ENCODE assay signal across 12 cellular contexts in the genomic region with DNA sequence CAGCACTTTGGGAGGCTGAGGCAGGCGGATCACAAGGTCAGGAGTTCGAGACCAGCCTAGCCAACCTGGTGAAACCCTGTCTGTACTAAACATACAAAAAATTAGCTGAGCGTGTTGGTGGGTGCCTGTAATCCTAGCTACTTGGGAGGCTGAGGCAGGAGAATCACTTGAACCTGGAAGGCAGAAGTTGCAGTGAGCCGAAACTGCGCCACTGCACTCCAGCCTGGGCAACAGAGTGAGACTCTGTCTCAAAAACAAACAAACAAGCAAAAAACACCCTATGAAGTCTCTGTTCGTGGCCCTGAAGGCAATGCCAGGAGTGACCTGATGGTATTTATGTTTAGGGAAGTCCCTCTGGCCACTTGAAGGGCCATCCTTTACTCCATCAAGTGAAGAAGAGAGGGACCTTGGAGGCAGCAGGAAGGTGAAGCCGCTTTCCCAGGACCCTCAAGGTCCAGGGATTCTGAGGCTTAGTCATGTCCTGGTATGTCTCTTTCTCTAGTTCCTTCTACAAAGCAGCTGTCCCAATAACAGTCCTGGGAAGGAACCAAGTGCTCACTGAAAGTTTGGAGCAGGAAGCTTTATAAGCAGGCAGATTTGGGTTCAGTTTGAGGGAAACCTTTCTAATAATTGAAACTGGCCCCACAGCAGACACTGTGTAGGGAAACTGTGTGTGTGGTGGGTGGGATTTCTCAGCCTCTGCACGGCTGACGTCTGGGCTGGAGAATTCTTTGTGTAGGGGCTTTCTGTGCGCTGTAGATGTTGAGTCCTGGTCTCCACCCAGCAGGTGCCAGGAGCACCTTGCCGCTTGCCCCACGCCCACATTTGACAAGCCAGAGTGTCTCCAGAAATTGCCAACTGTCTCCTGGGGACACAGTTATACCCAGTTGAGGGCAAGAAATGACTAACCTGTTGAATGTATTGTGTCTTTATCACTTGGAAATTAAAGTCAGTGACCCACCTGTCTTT. TPM values are rescaled to one million over a fixed set of nuclear protein-coding genes. Genes with fewer than 3 reads are reported as not detected.
DNase-seq lines count a peak whose midpoint lies in the region; TF ChIP-seq lines count a peak whose summit lies in the region.
"Had no signal": no experiment of that assay in that cellular context is flagged by ENCODE, and none has a peak within 500 bp of the region (broad histone marks: within the 10 kb centered on the region; RNA-seq: fewer than 3 reads in every experiment).

No MANE protein-coding gene starts in this region.

- peaks cover 9% of the 10 kb centered on the region for H3K9me3 Mint-ChIP-seq in chondrocyte (ENCODE audit: low read depth)
- peaks cover 6% of the 10 kb centered on the region for H3K9me3 Mint-ChIP-seq in activated CD4-positive, alpha-beta T cell treated with anti-CD3 and anti-CD28 coated beads, Interleukin-2, amount 10 ng/mL, durations not matched to agents 24 days and 14 days

- intact Hi-C loops in activated CD4-positive, alpha-beta T cell treated with anti-CD3 and anti-CD28 coated beads, Interleukin-2, amount 10 ng/mL, durations not matched to agents 24 days and 14 days (cut with micrococcal nuclease): no loop called here

- no peak overlapping the region for H3K4me3 Mint-ChIP-seq in chondrocyte (ENCODE audit: unreplicated experiment)
- H3K4me3 Mint-ChIP-seq in activated CD4-positive, alpha-beta T cell treated with anti-CD3 and anti-CD28 coated beads, Interleukin-2, amount 10 ng/mL, durations not matched to agents 24 days and 14 days: no peak overlapping the region
- H3K4me3 Mint-ChIP-seq: stimulated activated naive CD8-positive, alpha-beta T cell treated with anti-CD3 and anti-CD28 coated beads, Interleukin-15, Interleukin-2, amounts not matched to agents 100 ng/mL and 50 ng/mL, for 24 hours had no signal

- no peaks in the 10 kb centered on the region for H3K36me3 Mint-ChIP-seq in chondrocyte (ENCODE audit: low read depth)
- H3K36me3 Mint-ChIP-seq in activated CD4-positive, alpha-beta T cell treated with anti-CD3 and anti-CD28 coated beads, Interleukin-2, amount 10 ng/mL, durations not matched to agents 24 days and 14 days (ENCODE audit: low read depth): peaks cover 15% of the 10 kb centered on the region

- peak overlapping the region; percentile 81 for H3K27ac Mint-ChIP-seq in chondrocyte (ENCODE audit: unreplicated experiment)
- H3K27ac Mint-ChIP-seq in activated CD4-positive, alpha-beta T cell treated with anti-CD3 and anti-CD28 coated beads, Interleukin-2, amount 10 ng/mL, durations not matched to agents 24 days and 14 days: no peak overlapping the region
- H3K27ac Mint-ChIP-seq: stimulated activated naive CD8-positive, alpha-beta T cell treated with anti-CD3 and anti-CD28 coated beads, Interleukin-15, Interleukin-2, amounts not matched to agents 100 ng/mL and 50 ng/mL, for 24 hours had no signal

- H3K27me3 ChIP-seq in AG04450 (ENCODE audit: control insufficient read depth, insufficient read depth, low read length): no peaks in the 10 kb centered on the region

- peaks cover 10% of the 10 kb centered on the region for H3K9me3 ChIP-seq in AG04450 (ENCODE audit: control insufficient read depth, insufficient read depth, low read length)

- no peak for DNase-seq in AG04450 (ENCODE audit: low read depth, low spot score)
- peak; percentile 61 for DNase-seq in EH (ENCODE audit: low read depth)
- DNase-seq in chondrocyte (ENCODE audit: low spot score): no peak
- peak; percentile 59 for DNase-seq in mesenteric fat pad (ENCODE audit: low spot score)
- no peak for DNase-seq in NCI-H2171 (lab: John Stamatoyannopoulos, UW)
- no peak for DNase-seq in activated CD4-positive, CD25-positive, alpha-beta regulatory T cell treated with anti-CD3 and anti-CD28 coated beads, Interleukin-2, amount 50 U/mL, for 72 hours
- no peak for DNase-seq in activated CD4-positive, alpha-beta T cell treated with anti-CD3 and anti-CD28 coated beads, Interleukin-2, amount 10 ng/mL, durations not matched to agents 24 days and 14 days
- no peak for DNase-seq in RPMI8226
- DNase-seq: NCI-H446, T1000 had no signal

- CTCF ChIA-PET in AG04450 (lab: Charles Lee): interaction anchor here (1.0 to 2.7 kb wide), 2 partner anchors 23 to 480 kb away, joined by 3 to 12 read pairs; no protein-coding TSS in a partner anchor

- peaks cover 23% of the 10 kb centered on the region for H3K4me1 Mint-ChIP-seq in chondrocyte (ENCODE audit: low read depth)
- peaks cover 20% of the 10 kb centered on the region for H3K4me1 Mint-ChIP-seq in activated CD4-positive, alpha-beta T cell treated with anti-CD3 and anti-CD28 coated beads, Interleukin-2, amount 10 ng/mL, durations not matched to agents 24 days and 14 days

- POLR2A ChIA-PET in AG04450 (lab: Yijun Ruan, JAX): interaction anchor here (1.0 kb wide), 1 partner anchor 13 kb away, joined by 3 read pairs; no protein-coding TSS in a partner anchor

- no peaks in the 10 kb centered on the region for H3K27me3 Mint-ChIP-seq in chondrocyte (ENCODE audit: low read depth)
- no peaks in the 10 kb centered on the region for H3K27me3 Mint-ChIP-seq in activated CD4-positive, alpha-beta T cell treated with anti-CD3 and anti-CD28 coated beads, Interleukin-2, amount 10 ng/mL, durations not matched to agents 24 days and 14 days
- H3K27me3 Mint-ChIP-seq: stimulated activated naive CD8-positive, alpha-beta T cell treated with anti-CD3 and anti-CD28 coated beads, Interleukin-15, Interleukin-2, amounts not matched to agents 100 ng/mL and 50 ng/mL, for 24 hours had no signal

- no peak overlapping the region for H3K4me3 ChIP-seq in AG04450 (ENCODE audit: low read depth, low read length)
- H3K4me3 ChIP-seq: HAP-1 had no signal

- TF ChIP-seq CTCF in AG04450 (IDR thresholded peaks at IDR 0.05; ENCODE audit: low read depth, low read length): no peak
- no peak for TF ChIP-seq CTCF in chondrocyte (IDR thresholded peaks at IDR 0.05)

- peak overlapping the region; percentile 39 for H3K27ac ChIP-seq in AG04450 (ENCODE audit: low read depth, low read length)

RNA-seq across cellular contexts. Expression of a gene that starts 12.5 kb away (rescaled TPM):
- 8.5 and 8.8 TPM in 2 replicates for polyA plus RNA-seq in AG04450 (2011; rRNA removed)
- polyA minus RNA-seq in AG04450 (2011; rRNA and poly(A)+ RNA removed): 7.9 TPM in 2 replicates
- 28.5 to 30.1 TPM (median 29.4 TPM) in 3 replicates for total RNA-seq in chondrocyte
- 23.0 TPM for total RNA-seq in mesenteric fat pad
- total RNA-seq in activated CD4-positive, alpha-beta T cell treated with anti-CD3 and anti-CD28 coated beads, Interleukin-2, amount 10 ng/mL, durations not matched to agents 24 days and 14 days: 22.4 and 25.0 TPM in 2 replicates

Comparison
In these comparisons a context has a peak if more than half of its experiments do, and no peak if none do; other contexts are left out.
1. DNase-seq: peak in EH (single experiment) and mesenteric fat pad (single experiment); none in AG04450 (single experiment), chondrocyte (single experiment), NCI-H2171 (single experiment), activated CD4-positive, CD25-positive, alpha-beta regulatory T cell treated with anti-CD3 and anti-CD28 coated beads, Interleukin-2, amount 50 U/mL, for 72 hours (single experiment), activated CD4-positive, alpha-beta T cell treated with anti-CD3 and anti-CD28 coated beads, Interleukin-2, amount 10 ng/mL, durations not matched to agents 24 days and 14 days (single experiment) and RPMI8226 (single experiment).